In genomic region chr1:42142894-42143675, GRCh38 we compare ENCODE assay signal across 15 cellular contexts. TPM values are rescaled to one million over a fixed set of nuclear protein-coding genes. Genes with fewer than 3 reads are reported as not detected.
A peak's percentile ranks its signal among the peaks of the same experiment; 100 is the strongest.
DNase-seq lines count a peak whose midpoint lies in the region; ATAC-seq and TF ChIP-seq lines count a peak whose summit lies in the region.
"Had no signal": no experiment of that assay in that cellular context is flagged by ENCODE, and none has a peak within 500 bp of the region (broad histone marks: within the 10 kb centered on the region; RNA-seq: fewer than 3 reads in every experiment).

No MANE protein-coding gene starts in this region.

- H3K9ac ChIP-seq in mammary epithelial cell (ENCODE audit: insufficient read depth, low read length) = no peak overlapping the region
- no peak overlapping the region for H3K9ac ChIP-seq in SU-DHL-6 (ENCODE audit: low read length)

- dilution Hi-C loops in mammary epithelial cell (cut with HindIII; ENCODE audit: low sequenced_read_pairs) = no loop called here

- DNase-seq in mammary epithelial cell (peak; percentile 51), MCF 10A (ENCODE audit: unreplicated experiment) (no peak), NCI-H2029 (lab: John Stamatoyannopoulos, UW) (peak; percentile 98), upper lobe of left lung (peak in 1 of 2 donors; percentile 71), ACHN (no peak), NCI-H446 (lab: John Stamatoyannopoulos, UW) (no peak)
- DNase-seq: activated naive CD4-positive, alpha-beta T cell treated with anti-CD3 and anti-CD28 coated beads, Interleukin-2, amount 10 ng/mL, durations not matched to agents 7 days and 5 days; caudate nucleus had no signal

- in situ Hi-C loops in mammary epithelial cell (cut with MboI; ENCODE audit: low sequenced_read_pairs in 2 of 2) (loop anchor here in 1 of 2 donors (10.0 to 25.0 kb wide), 2 partner anchors 331 to 568 kb away; no protein-coding TSS in a partner anchor), ACHN (cut with HindIII; ENCODE audit: low pct_ligation_motif_present, low pct_unique_long_range_greater_than_20kb, low sequenced_read_pairs) (no loop called here)

- H3F3A ChIP-seq in SU-DHL-6 (ENCODE audit: insufficient read depth) = no peaks in the 10 kb centered on the region

- TF ChIP-seq POLR2A in upper lobe of left lung (IDR thresholded peaks at IDR 0.05) = no peak

- CTCF ChIA-PET in mammary epithelial cell (lab: Charles Lee; ENCODE audit: low non-redundant PET) = interaction anchor here (0.6 kb wide), 1 partner anchor 516 kb away, joined by 4 read pairs; no protein-coding TSS in a partner anchor
- CTCF ChIA-PET in MCF 10A (lab: Yijun Ruan, JAX) = interaction anchor here (1.1 to 3.4 kb wide), 2 partner anchors 31 to 567 kb away, joined by 3 to 16 read pairs; no protein-coding TSS in a partner anchor

- H3K27me3 ChIP-seq in mammary epithelial cell (ENCODE audit: insufficient read depth, low read length) (no peaks in the 10 kb centered on the region), SU-DHL-6 (ENCODE audit: low read length) (no peaks in the 10 kb centered on the region), upper lobe of left lung (no peaks in the 10 kb centered on the region)
- H3K27me3 ChIP-seq: pancreas had no signal

- intact Hi-C loops in mammary epithelial cell (cut with micrococcal nuclease) (loop anchor here (1.0 kb wide), 1 partner anchor 331 kb away; no protein-coding TSS in a partner anchor), MCF 10A (cut with micrococcal nuclease) (loop anchor here (10.0 kb wide), 1 partner anchor 592 kb away; no protein-coding TSS in a partner anchor)

- H3K4me1 Mint-ChIP-seq in MCF 10A (ENCODE audit: insufficient read depth, unreplicated experiment) = no peaks in the 10 kb centered on the region
- H3K4me1 Mint-ChIP-seq: stimulated activated memory B cell treated with anti-CD40 and anti-IgM and Interleukin-4, amounts not matched to agents 10 μg/mL and 1 μg/mL and 100 μg/mL, for 72 hours had no signal

- H3K4me3 Mint-ChIP-seq in MCF 10A (ENCODE audit: unreplicated experiment) = no peak overlapping the region
- H3K4me3 Mint-ChIP-seq: activated naive CD4-positive, alpha-beta T cell treated with anti-CD3 and anti-CD28 coated beads, Interleukin-2, amount 10 ng/mL, durations not matched to agents 7 days and 5 days; stimulated activated memory B cell treated with anti-CD40 and anti-IgM and Interleukin-4, amounts not matched to agents 10 μg/mL and 1 μg/mL and 100 μg/mL, for 72 hours; T-helper 1 cell treated with Interleukin-12 subunit alpha and Interleukin-12 subunit beta and Interleukin-4 antibody, amounts not matched to agents 30 μg/mL and 1 μg/mL, for 36 hours had no signal

- H3K9me3 ChIP-seq in mammary epithelial cell (replicated peaks; ENCODE audit: insufficient read depth, low read length) (no peaks in the 10 kb centered on the region), SU-DHL-6 (ENCODE audit: insufficient read depth, low read length) (no peaks in the 10 kb centered on the region), upper lobe of left lung (no peaks in the 10 kb centered on the region)
- H3K9me3 ChIP-seq: pancreas had no signal

- TF ChIP-seq CTCF in mammary epithelial cell (conservative IDR thresholded peaks at IDR 0.05 in 1 of 2, IDR thresholded peaks at IDR 0.05 in 1 of 2; ENCODE audit: extremely low read depth in 1 of 2, insufficient read depth in 1 of 2, low read depth in 1 of 2, low read length in 2 of 2) (no peak), MCF 10A (IDR thresholded peaks at IDR 0.05; ENCODE audit: unreplicated experiment) (no peak), SU-DHL-6 (IDR thresholded peaks at IDR 0.05; ENCODE audit: insufficient read depth, low read length, poor library complexity, severe bottlenecking) (no peak), upper lobe of left lung (IDR thresholded peaks at IDR 0.05) (no peak)

- H3K4me1 ChIP-seq in mammary epithelial cell (ENCODE audit: insufficient read depth, low read length) (peaks cover 20% of the 10 kb centered on the region), upper lobe of left lung (peaks cover 0 to 18% (median 10%) of the 10 kb centered on the region in 4 donors)

- no peak overlapping the region for H3K27ac Mint-ChIP-seq in MCF 10A (ENCODE audit: low read depth, unreplicated experiment)
- H3K27ac Mint-ChIP-seq: activated naive CD4-positive, alpha-beta T cell treated with anti-CD3 and anti-CD28 coated beads, Interleukin-2, amount 10 ng/mL, durations not matched to agents 7 days and 5 days; stimulated activated memory B cell treated with anti-CD40 and anti-IgM and Interleukin-4, amounts not matched to agents 10 μg/mL and 1 μg/mL and 100 μg/mL, for 72 hours; T-helper 1 cell treated with Interleukin-12 subunit alpha and Interleukin-12 subunit beta and Interleukin-4 antibody, amounts not matched to agents 30 μg/mL and 1 μg/mL, for 36 hours had no signal

- H4K20me1 ChIP-seq in mammary epithelial cell (ENCODE audit: insufficient read depth, low read length) (no peaks in the 10 kb centered on the region), SU-DHL-6 (ENCODE audit: low read depth, low read length) (no peaks in the 10 kb centered on the region)

- H3K36me3 ChIP-seq in mammary epithelial cell (ENCODE audit: insufficient read depth, low read length) (no peaks in the 10 kb centered on the region), SU-DHL-6 (ENCODE audit: low read length) (no peaks in the 10 kb centered on the region), upper lobe of left lung (no peaks in the 10 kb centered on the region)
- H3K36me3 ChIP-seq: pancreas had no signal

- H3K36me3 Mint-ChIP-seq in MCF 10A (ENCODE audit: insufficient read depth, unreplicated experiment) = no peaks in the 10 kb centered on the region
- H3K36me3 Mint-ChIP-seq: activated naive CD4-positive, alpha-beta T cell treated with anti-CD3 and anti-CD28 coated beads, Interleukin-2, amount 10 ng/mL, durations not matched to agents 7 days and 5 days; stimulated activated memory B cell treated with anti-CD40 and anti-IgM and Interleukin-4, amounts not matched to agents 10 μg/mL and 1 μg/mL and 100 μg/mL, for 72 hours had no signal

- H3K4me2 ChIP-seq in mammary epithelial cell (ENCODE audit: insufficient read depth, low read depth, low read length) (no peak overlapping the region), SU-DHL-6 (ENCODE audit: low read depth, low read length, poor library complexity, severe bottlenecking) (no peak overlapping the region)

- no peaks in the 10 kb centered on the region for H3K9me3 Mint-ChIP-seq in MCF 10A (ENCODE audit: unreplicated experiment)
- H3K9me3 Mint-ChIP-seq: activated naive CD4-positive, alpha-beta T cell treated with anti-CD3 and anti-CD28 coated beads, Interleukin-2, amount 10 ng/mL, durations not matched to agents 7 days and 5 days; stimulated activated memory B cell treated with anti-CD40 and anti-IgM and Interleukin-4, amounts not matched to agents 10 μg/mL and 1 μg/mL and 100 μg/mL, for 72 hours; T-helper 1 cell treated with Interleukin-12 subunit alpha and Interleukin-12 subunit beta and Interleukin-4 antibody, amounts not matched to agents 30 μg/mL and 1 μg/mL, for 36 hours had no signal

- H3K79me2 ChIP-seq in mammary epithelial cell (ENCODE audit: insufficient read depth, low read length) (no peaks in the 10 kb centered on the region), SU-DHL-6 (ENCODE audit: insufficient read depth, low read length) (no peaks in the 10 kb centered on the region)

- H3K4me3 ChIP-seq in mammary epithelial cell (replicated peaks in 1 of 3; ENCODE audit: insufficient read depth in 1 of 3, low read depth in 2 of 3, low read length in 3 of 3) (no peak overlapping the region), SU-DHL-6 (ENCODE audit: insufficient read depth, low read length, poor library complexity, severe bottlenecking) (no peak overlapping the region), upper lobe of left lung (no peak overlapping the region)
- H3K4me3 ChIP-seq: pancreas had no signal

- ATAC-seq in upper lobe of left lung (ENCODE audit: low FRiP score in 2 of 2) (peak; percentile 6 to 17), HG02571 (IDR thresholded peaks at IDR 0.05; ENCODE audit: unreplicated experiment) (no peak)
- ATAC-seq: pancreas; stimulated activated memory B cell treated with anti-CD40 and anti-IgM and Interleukin-4, amounts not matched to agents 10 μg/mL and 1 μg/mL and 100 μg/mL, for 72 hours had no signal

- WGBS in mammary epithelial cell (ENCODE audit: low coverage, missing lambda C conversion rate) = 0% methylated on average over 4 of the region's 4 CpGs
- 39 to 43% methylated on average over 4 of the region's 4 CpGs for WGBS in upper lobe of left lung, 2 donors

- H3K9me2 ChIP-seq in SU-DHL-6 (replicated peaks; ENCODE audit: insufficient read depth, low read length) = no peaks in the 10 kb centered on the region

- peak overlapping the region; percentile 68 for H2AFZ ChIP-seq in mammary epithelial cell (ENCODE audit: low read depth, low read length)
- H2AFZ ChIP-seq in SU-DHL-6 (ENCODE audit: low read depth, low read length, severe bottlenecking) = peak overlapping the region; percentile 21

- peak in 1 of 4 donors; percentile 62 for TF ChIP-seq EP300 in upper lobe of left lung (IDR thresholded peaks at IDR 0.05)

- H3K27ac ChIP-seq in mammary epithelial cell (ENCODE audit: insufficient read depth, low read depth, low read length) = no peak overlapping the region
- no peak overlapping the region for H3K27ac ChIP-seq in SU-DHL-6 (ENCODE audit: low read depth, low read length)
- H3K27ac ChIP-seq in upper lobe of left lung = no peak overlapping the region
- H3K27ac ChIP-seq: pancreas had no signal

- POLR2A ChIA-PET in MCF 10A (lab: Yijun Ruan, JAX) = interaction anchor here (1.3 kb wide), 1 partner anchor 31 kb away, joined by 3 read pairs; no protein-coding TSS in a partner anchor

- BruUV-seq in mammary epithelial cell (replicated peaks; lab: Mats Ljungman, UMichigan) = no TSS peak
- BruUV-seq in MCF 10A (replicated peaks; lab: Mats Ljungman, UMichigan) = no TSS peak

- peaks cover 11% of the 10 kb centered on the region for H3K27me3 Mint-ChIP-seq in MCF 10A (ENCODE audit: insufficient read depth, unreplicated experiment)
- H3K27me3 Mint-ChIP-seq: activated naive CD4-positive, alpha-beta T cell treated with anti-CD3 and anti-CD28 coated beads, Interleukin-2, amount 10 ng/mL, durations not matched to agents 7 days and 5 days had no signal

RNA-seq across cellular contexts. Expression of gene GUCA2B, which starts 10.1 kb away (rescaled TPM):
- total RNA-seq in mammary epithelial cell = not detected
- polyA plus RNA-seq in mammary epithelial cell = not detected
- polyA minus RNA-seq in mammary epithelial cell = not detected
- total RNA-seq in MCF 10A (2022) = not detected in 2 replicates
- total RNA-seq in upper lobe of left lung = not detected
- polyA plus RNA-seq: AG04450, esophagus had no signal

RNA-seq across cellular contexts. Expression of gene GUCA2A, which starts 21.5 kb away (rescaled TPM):
- not detected for total RNA-seq in mammary epithelial cell
- polyA plus RNA-seq in mammary epithelial cell = not detected
- polyA minus RNA-seq in mammary epithelial cell = not detected
- not detected in 2 replicates for total RNA-seq in MCF 10A (2022)
- under 1 TPM in 1 of 6 donors, not detected in 5; 0.47 TPM for total RNA-seq in upper lobe of left lung
- polyA plus RNA-seq: AG04450, esophagus had no signal

Comparison
In these comparisons a context has a peak if more than half of its experiments do, and no peak if none do; other contexts are left out.
1. DNase-seq: peak in mammary epithelial cell (single experiment) and NCI-H2029 (single experiment); none in MCF 10A (single experiment), ACHN (single experiment) and NCI-H446 (0 of 2).